Comparison of ENCODE assay signal across 1 cellular context in genomic region chr9:137168907-137169763, GRCh38.
A peak's percentile ranks its signal among the peaks of the same experiment; 100 is the strongest.
TF ChIP-seq lines count a peak whose summit lies in the region.

No MANE protein-coding gene starts in this region.

TF ChIP-seq in HepG2, 621 proteins besides CTCF, POLR2A, EP300 and RAD21 (continued from another document and continues in another):
- no peak for TF ChIP-seq MAZ (IDR thresholded peaks at IDR 0.05; ENCODE audit: borderline replicate concordance, low read depth, low read length)
- TF ChIP-seq MAZ (CRISPR knock-in tag; IDR thresholded peaks at IDR 0.05; ENCODE audit: low read depth) = no peak
- no peak for TF ChIP-seq DMAP1 (CRISPR knock-in tag; IDR thresholded peaks at IDR 0.05)
- TF ChIP-seq CBFB (CRISPR knock-in tag; IDR thresholded peaks at IDR 0.05) = no peak
- TF ChIP-seq SAFB2 (CRISPR knock-in tag; IDR thresholded peaks at IDR 0.05; ENCODE audit: borderline replicate concordance, low read depth) = no peak
- TF ChIP-seq ZFYVE20 (CRISPR knock-in tag; IDR thresholded peaks at IDR 0.05; ENCODE audit: borderline replicate concordance, low read depth) = no peak
- 0 out of 2 replicates have a peak, but pooled peaks have one; percentile 16 for TF ChIP-seq MTF2 (CRISPR knock-in tag; IDR thresholded peaks at IDR 0.05; ENCODE audit: borderline replicate concordance)
- TF ChIP-seq HOXA3 (CRISPR knock-in tag; IDR thresholded peaks at IDR 0.05) = peak; percentile 57
- no peak for TF ChIP-seq THAP9 (CRISPR knock-in tag; IDR thresholded peaks at IDR 0.05; ENCODE audit: borderline replicate concordance)
- TF ChIP-seq ZFP37 (CRISPR knock-in tag; IDR thresholded peaks at IDR 0.05; ENCODE audit: borderline replicate concordance) = no peak
- no peak for TF ChIP-seq ZNF749 (CRISPR knock-in tag; IDR thresholded peaks at IDR 0.05; ENCODE audit: borderline replicate concordance)
- TF ChIP-seq ZSCAN30 (CRISPR knock-in tag; IDR thresholded peaks at IDR 0.05) = no peak
- TF ChIP-seq MEF2D (CRISPR knock-in tag; IDR thresholded peaks at IDR 0.05) = no peak
- TF ChIP-seq ZBTB44 (CRISPR knock-in tag; IDR thresholded peaks at IDR 0.05) = no peak
- no peak for TF ChIP-seq ZNF547 (CRISPR knock-in tag; IDR thresholded peaks at IDR 0.05)
- no peak for TF ChIP-seq ATAD3A (CRISPR knock-in tag; IDR thresholded peaks at IDR 0.05)
- TF ChIP-seq NFKB2 (CRISPR knock-in tag; IDR thresholded peaks at IDR 0.05; ENCODE audit: borderline replicate concordance) = no peak
- TF ChIP-seq ISL2 (CRISPR knock-in tag; IDR thresholded peaks at IDR 0.05) = no peak
- TF ChIP-seq ZNF207 (IDR thresholded peaks at IDR 0.05; ENCODE audit: borderline replicate concordance) = no peak
- TF ChIP-seq, protein P1, sequence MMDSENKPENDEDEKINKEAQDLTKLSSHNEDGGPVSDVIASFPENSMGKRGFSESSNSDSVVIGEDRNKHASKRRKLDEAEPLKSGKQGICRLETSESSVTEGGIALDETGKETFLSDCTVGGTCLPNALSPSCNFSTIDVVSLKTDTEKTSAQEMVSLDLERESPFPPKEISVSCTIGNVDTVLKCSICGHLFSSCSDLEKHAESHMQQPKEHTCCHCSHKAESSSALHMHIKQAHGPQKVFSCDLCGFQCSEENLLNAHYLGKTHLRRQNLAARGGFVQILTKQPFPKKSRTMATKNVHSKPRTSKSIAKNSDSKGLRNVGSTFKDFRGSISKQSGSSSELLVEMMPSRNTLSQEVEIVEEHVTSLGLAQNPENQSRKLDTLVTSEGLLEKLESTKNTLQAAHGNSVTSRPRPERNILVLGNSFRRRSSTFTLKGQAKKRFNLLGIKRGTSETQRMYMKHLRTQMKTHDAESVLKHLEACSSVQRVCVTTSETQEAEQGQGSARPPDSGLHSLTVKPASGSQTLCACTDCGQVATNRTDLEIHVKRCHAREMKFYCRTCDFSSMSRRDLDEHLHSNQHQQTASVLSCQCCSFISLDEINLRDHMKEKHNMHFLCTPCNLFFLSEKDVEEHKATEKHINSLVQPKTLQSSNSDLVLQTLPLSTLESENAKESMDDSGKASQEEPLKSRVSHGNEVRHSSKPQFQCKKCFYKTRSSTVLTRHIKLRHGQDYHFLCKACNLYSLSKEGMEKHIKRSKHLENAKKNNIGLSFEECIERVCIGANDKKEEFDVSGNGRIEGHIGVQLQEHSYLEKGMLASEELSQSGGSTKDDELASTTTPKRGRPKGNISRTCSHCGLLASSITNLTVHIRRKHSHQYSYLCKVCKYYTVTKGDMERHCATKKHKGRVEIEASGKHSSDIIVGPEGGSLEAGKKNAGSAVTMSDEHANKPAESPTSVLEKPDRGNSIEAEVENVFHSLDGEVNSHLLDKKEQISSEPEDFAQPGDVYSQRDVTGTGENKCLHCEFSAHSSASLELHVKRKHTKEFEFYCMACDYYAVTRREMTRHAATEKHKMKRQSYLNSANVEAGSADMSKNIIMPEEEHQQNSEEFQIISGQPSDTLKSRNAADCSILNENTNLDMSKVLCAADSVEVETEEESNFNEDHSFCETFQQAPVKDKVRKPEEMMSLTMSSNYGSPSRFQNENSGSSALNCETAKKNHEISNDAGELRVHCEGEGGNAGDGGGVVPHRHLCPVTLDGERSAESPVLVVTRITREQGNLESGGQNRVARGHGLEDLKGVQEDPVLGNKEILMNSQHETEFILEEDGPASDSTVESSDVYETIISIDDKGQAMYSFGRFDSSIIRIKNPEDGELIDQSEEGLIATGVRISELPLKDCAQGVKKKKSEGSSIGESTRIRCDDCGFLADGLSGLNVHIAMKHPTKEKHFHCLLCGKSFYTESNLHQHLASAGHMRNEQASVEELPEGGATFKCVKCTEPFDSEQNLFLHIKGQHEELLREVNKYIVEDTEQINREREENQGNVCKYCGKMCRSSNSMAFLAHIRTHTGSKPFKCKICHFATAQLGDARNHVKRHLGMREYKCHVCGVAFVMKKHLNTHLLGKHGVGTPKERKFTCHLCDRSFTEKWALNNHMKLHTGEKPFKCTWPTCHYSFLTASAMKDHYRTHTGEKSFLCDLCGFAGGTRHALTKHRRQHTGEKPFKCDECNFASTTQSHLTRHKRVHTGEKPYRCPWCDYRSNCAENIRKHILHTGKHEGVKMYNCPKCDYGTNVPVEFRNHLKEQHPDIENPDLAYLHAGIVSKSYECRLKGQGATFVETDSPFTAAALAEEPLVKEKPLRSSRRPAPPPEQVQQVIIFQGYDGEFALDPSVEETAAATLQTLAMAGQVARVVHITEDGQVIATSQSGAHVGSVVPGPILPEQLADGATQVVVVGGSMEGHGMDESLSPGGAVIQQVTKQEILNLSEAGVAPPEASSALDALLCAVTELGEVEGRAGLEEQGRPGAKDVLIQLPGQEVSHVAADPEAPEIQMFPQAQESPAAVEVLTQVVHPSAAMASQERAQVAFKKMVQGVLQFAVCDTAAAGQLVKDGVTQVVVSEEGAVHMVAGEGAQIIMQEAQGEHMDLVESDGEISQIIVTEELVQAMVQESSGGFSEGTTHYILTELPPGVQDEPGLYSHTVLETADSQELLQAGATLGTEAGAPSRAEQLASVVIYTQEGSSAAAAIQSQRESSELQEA (CRISPR knock-in tag; IDR thresholded peaks at IDR 0.05; ENCODE audit: not compliant biosample characterization) = no peak
- TF ChIP-seq ZNF337 (CRISPR knock-in tag; IDR thresholded peaks at IDR 0.05; ENCODE audit: borderline replicate concordance, low read depth) = no peak
- TF ChIP-seq, protein P2, sequence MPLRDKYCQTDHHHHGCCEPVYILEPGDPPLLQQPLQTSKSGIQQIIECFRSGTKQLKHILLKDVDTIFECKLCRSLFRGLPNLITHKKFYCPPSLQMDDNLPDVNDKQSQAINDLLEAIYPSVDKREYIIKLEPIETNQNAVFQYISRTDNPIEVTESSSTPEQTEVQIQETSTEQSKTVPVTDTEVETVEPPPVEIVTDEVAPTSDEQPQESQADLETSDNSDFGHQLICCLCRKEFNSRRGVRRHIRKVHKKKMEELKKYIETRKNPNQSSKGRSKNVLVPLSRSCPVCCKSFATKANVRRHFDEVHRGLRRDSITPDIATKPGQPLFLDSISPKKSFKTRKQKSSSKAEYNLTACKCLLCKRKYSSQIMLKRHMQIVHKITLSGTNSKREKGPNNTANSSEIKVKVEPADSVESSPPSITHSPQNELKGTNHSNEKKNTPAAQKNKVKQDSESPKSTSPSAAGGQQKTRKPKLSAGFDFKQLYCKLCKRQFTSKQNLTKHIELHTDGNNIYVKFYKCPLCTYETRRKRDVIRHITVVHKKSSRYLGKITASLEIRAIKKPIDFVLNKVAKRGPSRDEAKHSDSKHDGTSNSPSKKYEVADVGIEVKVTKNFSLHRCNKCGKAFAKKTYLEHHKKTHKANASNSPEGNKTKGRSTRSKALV (CRISPR knock-in tag; IDR thresholded peaks at IDR 0.05) = peak; percentile 100
- peak; percentile 44; the same call in 1 of the 2 replicates for TF ChIP-seq ZXDC (CRISPR knock-in tag; IDR thresholded peaks at IDR 0.05)
- 0 out of 2 replicates have a peak, but pooled peaks have one; percentile 14 for TF ChIP-seq MEIS2 (CRISPR knock-in tag; IDR thresholded peaks at IDR 0.05)
- TF ChIP-seq, protein P3, sequence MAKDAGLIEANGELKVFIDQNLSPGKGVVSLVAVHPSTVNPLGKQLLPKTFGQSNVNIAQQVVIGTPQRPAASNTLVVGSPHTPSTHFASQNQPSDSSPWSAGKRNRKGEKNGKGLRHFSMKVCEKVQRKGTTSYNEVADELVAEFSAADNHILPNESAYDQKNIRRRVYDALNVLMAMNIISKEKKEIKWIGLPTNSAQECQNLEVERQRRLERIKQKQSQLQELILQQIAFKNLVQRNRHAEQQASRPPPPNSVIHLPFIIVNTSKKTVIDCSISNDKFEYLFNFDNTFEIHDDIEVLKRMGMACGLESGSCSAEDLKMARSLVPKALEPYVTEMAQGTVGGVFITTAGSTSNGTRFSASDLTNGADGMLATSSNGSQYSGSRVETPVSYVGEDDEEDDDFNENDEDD (CRISPR knock-in tag; IDR thresholded peaks at IDR 0.05; ENCODE audit: borderline replicate concordance) = peak; percentile 71; the same call in 1 of the 2 replicates
- peak; percentile 23; the same call in 1 of the 2 replicates for TF ChIP-seq SAP130 (CRISPR knock-in tag; IDR thresholded peaks at IDR 0.05; ENCODE audit: low read depth)
- TF ChIP-seq, protein P4, sequence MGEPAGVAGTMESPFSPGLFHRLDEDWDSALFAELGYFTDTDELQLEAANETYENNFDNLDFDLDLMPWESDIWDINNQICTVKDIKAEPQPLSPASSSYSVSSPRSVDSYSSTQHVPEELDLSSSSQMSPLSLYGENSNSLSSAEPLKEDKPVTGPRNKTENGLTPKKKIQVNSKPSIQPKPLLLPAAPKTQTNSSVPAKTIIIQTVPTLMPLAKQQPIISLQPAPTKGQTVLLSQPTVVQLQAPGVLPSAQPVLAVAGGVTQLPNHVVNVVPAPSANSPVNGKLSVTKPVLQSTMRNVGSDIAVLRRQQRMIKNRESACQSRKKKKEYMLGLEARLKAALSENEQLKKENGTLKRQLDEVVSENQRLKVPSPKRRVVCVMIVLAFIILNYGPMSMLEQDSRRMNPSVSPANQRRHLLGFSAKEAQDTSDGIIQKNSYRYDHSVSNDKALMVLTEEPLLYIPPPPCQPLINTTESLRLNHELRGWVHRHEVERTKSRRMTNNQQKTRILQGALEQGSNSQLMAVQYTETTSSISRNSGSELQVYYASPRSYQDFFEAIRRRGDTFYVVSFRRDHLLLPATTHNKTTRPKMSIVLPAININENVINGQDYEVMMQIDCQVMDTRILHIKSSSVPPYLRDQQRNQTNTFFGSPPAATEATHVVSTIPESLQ (CRISPR knock-in tag; conservative IDR thresholded peaks at IDR 0.05) = no peak
